ENCODE assay signal across 24 cellular contexts in the genomic region with DNA sequence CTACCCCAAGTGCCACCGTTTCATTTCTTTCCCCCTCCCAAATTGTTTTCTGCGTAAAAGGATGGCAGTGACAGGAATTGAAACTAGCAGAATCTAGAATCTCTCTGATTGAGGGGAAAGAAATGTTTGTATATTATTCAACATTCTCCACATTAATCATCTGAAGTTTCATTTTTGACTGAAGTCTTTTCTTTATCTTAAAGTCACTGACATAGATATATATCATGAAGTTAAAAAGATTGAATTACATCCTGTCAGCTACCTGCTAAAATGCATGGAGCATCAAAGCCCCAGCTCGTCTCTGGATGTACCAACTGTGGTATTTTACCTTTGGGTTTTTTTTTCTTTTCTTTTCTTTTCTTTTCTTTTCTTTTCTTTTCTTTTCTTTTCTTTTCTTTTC.
"Had no signal": no experiment of that assay in that cellular context is flagged by ENCODE, and none has a peak within 500 bp of the region (broad histone marks: within the 10 kb centered on the region; RNA-seq: fewer than 3 reads in every experiment).

No MANE protein-coding gene starts in this region.

- H3K4me3 Mint-ChIP-seq: dendritic cell treated with granulocyte-macrophage colony-stimulating factor and Interleukin-4, amounts not matched to agents 40 ng/mL and 50 ng/mL, for 4 days; effector memory CD8-positive, alpha-beta T cell; endodermal cell; mesothelial cell of epicardium; naive B cell had no signal

- DNase-seq: colonic mucosa; cortex of kidney; effector CD8-positive, alpha-beta T cell; effector memory CD8-positive, alpha-beta T cell; endodermal cell; erythroblast; esophagus squamous epithelium; foreskin fibroblast; foreskin melanocyte; gastrocnemius medialis; glutamatergic neuron; head of caudate nucleus; heart right ventricle; hippocampal formation; left cardiac atrium; left lung; left ventricle myocardium superior; lower lobe of right lung; mesenchymal stem cell; mucosa of descending colon; naive B cell had no signal

- H3K36me3 Mint-ChIP-seq: mesothelial cell of epicardium, naive B cell had no signal

- ATAC-seq: effector memory CD8-positive, alpha-beta T cell; esophagus mucosa; gastrocnemius medialis; heart right ventricle; left cardiac atrium; left lung; left ventricle myocardium superior; lower lobe of right lung; mucosa of descending colon had no signal

- H3K27ac Mint-ChIP-seq: dendritic cell treated with granulocyte-macrophage colony-stimulating factor and Interleukin-4, amounts not matched to agents 40 ng/mL and 50 ng/mL, for 4 days; effector memory CD8-positive, alpha-beta T cell; endodermal cell; mesothelial cell of epicardium had no signal

- H3K9me3 Mint-ChIP-seq: endodermal cell, mesothelial cell of epicardium had no signal

- H3K27me3 Mint-ChIP-seq: dendritic cell treated with granulocyte-macrophage colony-stimulating factor and Interleukin-4, amounts not matched to agents 40 ng/mL and 50 ng/mL, for 4 days; effector memory CD8-positive, alpha-beta T cell; naive B cell had no signal

- H3K4me1 Mint-ChIP-seq: mesothelial cell of epicardium, naive B cell had no signal
